1 cellular context compared by ENCODE assay signal in the genomic region with DNA sequence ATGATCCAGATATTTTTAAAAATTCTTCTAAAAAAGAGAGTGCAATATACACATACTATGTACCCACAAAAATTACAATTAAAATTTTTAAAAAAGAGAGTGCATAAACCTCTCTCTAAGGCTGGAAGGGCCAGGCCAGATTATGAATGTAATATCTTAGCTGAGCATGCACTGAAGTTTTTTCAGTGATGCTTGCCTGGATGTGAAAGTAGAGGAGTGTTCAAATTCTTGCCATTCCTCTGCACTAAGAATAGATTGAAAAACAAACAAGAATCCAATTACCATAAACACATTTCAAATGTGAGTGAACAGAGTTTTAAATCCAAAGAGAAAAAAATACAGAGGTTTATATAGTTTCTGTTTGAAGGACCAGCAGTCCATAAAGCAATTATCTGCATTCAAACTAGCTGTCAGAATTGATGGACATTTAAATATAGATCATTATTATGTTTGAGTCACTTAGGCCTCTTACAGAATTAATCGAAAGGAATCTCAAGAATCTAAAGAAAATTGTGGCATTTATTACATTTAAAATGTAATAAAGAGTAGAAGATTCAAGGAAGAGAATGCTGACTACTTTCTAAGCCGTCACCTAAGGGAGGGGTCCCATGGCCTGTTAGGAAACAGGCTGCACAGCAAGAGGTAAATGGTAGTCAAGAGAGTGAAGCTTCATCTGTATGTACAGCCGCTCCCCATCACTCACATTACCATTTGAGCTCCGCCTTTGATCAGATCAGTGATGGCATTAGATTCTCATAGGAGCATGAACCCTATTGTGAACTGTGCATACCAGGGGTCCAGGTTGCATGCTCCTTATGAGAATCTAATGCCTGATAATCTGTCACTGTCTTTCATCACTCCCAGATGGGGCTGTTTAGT.
TF ChIP-seq lines count a peak whose summit lies in the region.

No MANE protein-coding gene starts in this region.

TF ChIP-seq in IMR-90, 13 proteins besides CTCF, POLR2A, EP300 and RAD21:
- no peak for TF ChIP-seq NFE2L2 (IDR thresholded peaks at IDR 0.05; ENCODE audit: low read depth, low read length)
TF ChIP-seq in IMR-90: peak in this region for 0.
